Comparison of ENCODE assay signal across 1 cellular context in the genomic region with DNA sequence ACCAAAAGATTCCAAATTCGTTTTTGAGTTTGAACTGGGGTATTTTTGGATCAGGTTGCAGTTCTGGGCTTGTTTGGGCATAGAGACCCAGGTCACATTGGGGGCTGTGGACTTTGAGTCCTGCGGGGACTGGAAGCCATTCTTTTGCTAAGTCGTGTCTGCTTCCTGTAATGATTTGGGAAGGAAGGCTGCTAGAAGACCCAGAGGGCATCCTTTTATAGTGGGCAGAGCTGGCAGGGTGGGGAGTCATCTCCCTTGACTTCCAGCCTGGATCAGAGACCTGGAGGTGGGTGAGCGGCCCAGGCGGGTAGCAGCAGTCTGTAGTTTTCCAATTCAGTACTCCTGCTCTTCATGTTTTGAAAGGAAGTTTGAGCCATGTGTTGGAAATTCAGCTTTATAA.
TF ChIP-seq lines count a peak whose summit lies in the region.

No MANE protein-coding gene starts in this region.

TF ChIP-seq in WTC11, 78 proteins besides CTCF, POLR2A, EP300 and RAD21 (continued from another document):
- TF ChIP-seq, protein P1, sequence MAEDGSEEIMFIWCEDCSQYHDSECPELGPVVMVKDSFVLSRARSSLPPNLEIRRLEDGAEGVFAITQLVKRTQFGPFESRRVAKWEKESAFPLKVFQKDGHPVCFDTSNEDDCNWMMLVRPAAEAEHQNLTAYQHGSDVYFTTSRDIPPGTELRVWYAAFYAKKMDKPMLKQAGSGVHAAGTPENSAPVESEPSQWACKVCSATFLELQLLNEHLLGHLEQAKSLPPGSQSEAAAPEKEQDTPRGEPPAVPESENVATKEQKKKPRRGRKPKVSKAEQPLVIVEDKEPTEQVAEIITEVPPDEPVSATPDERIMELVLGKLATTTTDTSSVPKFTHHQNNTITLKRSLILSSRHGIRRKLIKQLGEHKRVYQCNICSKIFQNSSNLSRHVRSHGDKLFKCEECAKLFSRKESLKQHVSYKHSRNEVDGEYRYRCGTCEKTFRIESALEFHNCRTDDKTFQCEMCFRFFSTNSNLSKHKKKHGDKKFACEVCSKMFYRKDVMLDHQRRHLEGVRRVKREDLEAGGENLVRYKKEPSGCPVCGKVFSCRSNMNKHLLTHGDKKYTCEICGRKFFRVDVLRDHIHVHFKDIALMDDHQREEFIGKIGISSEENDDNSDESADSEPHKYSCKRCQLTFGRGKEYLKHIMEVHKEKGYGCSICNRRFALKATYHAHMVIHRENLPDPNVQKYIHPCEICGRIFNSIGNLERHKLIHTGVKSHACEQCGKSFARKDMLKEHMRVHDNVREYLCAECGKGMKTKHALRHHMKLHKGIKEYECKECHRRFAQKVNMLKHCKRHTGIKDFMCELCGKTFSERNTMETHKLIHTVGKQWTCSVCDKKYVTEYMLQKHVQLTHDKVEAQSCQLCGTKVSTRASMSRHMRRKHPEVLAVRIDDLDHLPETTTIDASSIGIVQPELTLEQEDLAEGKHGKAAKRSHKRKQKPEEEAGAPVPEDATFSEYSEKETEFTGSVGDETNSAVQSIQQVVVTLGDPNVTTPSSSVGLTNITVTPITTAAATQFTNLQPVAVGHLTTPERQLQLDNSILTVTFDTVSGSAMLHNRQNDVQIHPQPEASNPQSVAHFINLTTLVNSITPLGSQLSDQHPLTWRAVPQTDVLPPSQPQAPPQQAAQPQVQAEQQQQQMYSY (CRISPR knock-in tag; IDR thresholded peaks at IDR 0.05), result no peak
- TF ChIP-seq MYBL2 (CRISPR knock-in tag; IDR thresholded peaks at IDR 0.05) (no peak), NR2C2 (CRISPR knock-in tag; IDR thresholded peaks at IDR 0.05) (no peak), HMGA2 (CRISPR knock-in tag; IDR thresholded peaks at IDR 0.05) (no peak)
